Comparison of ENCODE assay signal across 8 cellular contexts in the genomic region with DNA sequence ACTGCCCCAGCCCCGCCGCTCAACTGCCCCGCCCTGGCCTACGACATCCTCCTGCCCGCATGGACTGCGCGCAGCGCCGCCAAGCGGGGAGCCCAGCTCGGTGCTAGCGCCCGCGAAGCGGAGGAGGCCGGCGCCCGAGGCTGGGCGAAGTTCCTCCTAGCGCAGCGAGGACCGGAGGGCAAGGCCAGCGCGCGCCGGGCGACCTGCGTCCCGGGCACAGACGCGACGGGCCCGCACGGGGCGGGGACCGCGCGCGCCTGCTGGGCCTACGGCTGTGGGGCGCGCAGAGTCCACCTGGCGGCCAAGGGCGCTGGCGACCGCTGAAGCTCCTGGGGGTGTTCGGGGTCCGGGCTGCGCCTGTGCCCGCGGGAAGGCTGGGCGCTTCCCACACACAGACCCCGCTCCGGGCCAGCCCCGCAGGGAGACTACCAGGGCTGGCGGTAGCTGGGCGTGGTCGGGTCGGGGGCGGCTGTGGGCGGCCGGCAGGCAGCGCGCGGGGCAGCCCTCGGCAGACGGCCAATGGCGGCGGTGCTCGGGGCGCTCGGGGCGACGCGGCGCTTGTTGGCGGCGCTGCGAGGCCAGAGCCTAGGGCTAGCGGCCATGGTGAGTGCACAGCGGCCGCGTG. TPM values are rescaled to one million over a fixed set of nuclear protein-coding genes. Genes with fewer than 3 reads are reported as not detected.
DNase-seq lines count a peak whose midpoint lies in the region; ATAC-seq, FAIRE-seq and TF ChIP-seq lines count a peak whose summit lies in the region.

A gene (plus strand): TSS at position 511 of the 625 bp plus-strand sequence. CDS start 9 bp downstream, at position 520.

- H3K4me3 ChIP-seq in astrocyte (ENCODE audit: insufficient read depth, low read depth, low read length) (peak within 1 kb of the TSS; percentile 94), retinal pigment epithelial cell (ENCODE audit: low read length) (peak within 1 kb of the TSS; percentile 85)

- no peaks in the 10 kb centered on the region for H4K20me1 ChIP-seq in astrocyte (ENCODE audit: insufficient read depth, low read length)

- DNase-seq in NCI-H2029 treated with DMSO at 0.1 percent for 48 hours (lab: John Stamatoyannopoulos, UW) (peak; percentile 75), T-helper 22 cell (ENCODE audit: low read depth) (peak; percentile 74), astrocyte (ENCODE audit: low read depth) (peak; percentile 64), hypothalamus (lab: John Stamatoyannopoulos, UW) (peak; percentile 23 to 92 (median 81)), retinal pigment epithelial cell (ENCODE audit: low read depth) (peak; percentile 62)

- H3K9me3 ChIP-seq in astrocyte (ENCODE audit: insufficient read depth, low read depth, low read length): no peaks in the 10 kb centered on the region

- H3K4me1 ChIP-seq in astrocyte (ENCODE audit: insufficient read depth, low read length): no peaks in the 10 kb centered on the region

- peak within 1 kb of the TSS; percentile 100 for H3K27ac ChIP-seq in 22Rv1
- H3K27ac ChIP-seq in astrocyte (ENCODE audit: low read depth, low read length): peak within 1 kb of the TSS; percentile 90

- peaks cover 9% of the 10 kb centered on the region for H3K4me1 Mint-ChIP-seq in astrocyte (ENCODE audit: low read depth, unreplicated experiment)

- FAIRE-seq in astrocyte (lab: Jason Lieb, UNC): no peak

- no peaks in the 10 kb centered on the region for H3K9me3 Mint-ChIP-seq in astrocyte (ENCODE audit: unreplicated experiment)

- no peaks in the 10 kb centered on the region for H3K27me3 ChIP-seq in astrocyte (ENCODE audit: insufficient read depth, low read length)

- H3K4me3 Mint-ChIP-seq in astrocyte (ENCODE audit: unreplicated experiment): peak within 1 kb of the TSS; percentile 94

- H3K36me3 ChIP-seq in astrocyte (ENCODE audit: insufficient read depth, low read length): no peaks in the 10 kb centered on the region

- peak within 1 kb of the TSS; percentile 99 for H3K4me2 ChIP-seq in astrocyte (ENCODE audit: low read length)

- peak within 1 kb of the TSS; percentile 90 for H2AFZ ChIP-seq in astrocyte (ENCODE audit: low read depth, low read length)

- peaks cover 8% of the 10 kb centered on the region for H3K79me2 ChIP-seq in astrocyte (ENCODE audit: insufficient read depth, low read length)

- peak; percentile 83 for ATAC-seq in GM18511 (IDR thresholded peaks at IDR 0.05; ENCODE audit: unreplicated experiment)
- ATAC-seq in HG03025 (IDR thresholded peaks at IDR 0.05; ENCODE audit: low FRiP score, unreplicated experiment): peak; percentile 73

- peaks cover 3% of the 10 kb centered on the region for H3K36me3 Mint-ChIP-seq in astrocyte (ENCODE audit: low read depth, unreplicated experiment)

- peak within 1 kb of the TSS; percentile 92 for H3K9ac ChIP-seq in astrocyte (ENCODE audit: low read length)

- peak within 1 kb of the TSS; percentile 97 for H3K27ac Mint-ChIP-seq in astrocyte (ENCODE audit: unreplicated experiment)

- TF ChIP-seq CTCF in 22Rv1 (IDR thresholded peaks at IDR 0.05): peak; percentile 96
- peak; percentile 57 for TF ChIP-seq CTCF in astrocyte (IDR thresholded peaks at IDR 0.05; ENCODE audit: insufficient read depth, low read depth, low read length)
- peak; percentile 75 for TF ChIP-seq CTCF in retinal pigment epithelial cell (conservative IDR thresholded peaks at IDR 0.05; ENCODE audit: low read depth, low read length)

- H3K27me3 Mint-ChIP-seq in astrocyte (ENCODE audit: low read depth, unreplicated experiment): no peaks in the 10 kb centered on the region

RNA-seq across cellular contexts. Expression of the gene that starts here (rescaled TPM):
- total RNA-seq in astrocyte: 9.9 and 10.2 TPM in 2 replicates

Comparison
In these comparisons a context has a peak if more than half of its experiments do, and no peak if none do; other contexts are left out.
1. Peak in every context shown above with its lines: DNase-seq, ATAC-seq, H3K4me3 ChIP-seq and H3K27ac ChIP-seq.